Comparison of ENCODE assay signal across 17 cellular contexts in genomic region chr3:123161167-123161566, GRCh38. TPM values are rescaled to one million over a fixed set of nuclear protein-coding genes. Genes with fewer than 3 reads are reported as not detected.
DNase-seq lines count a peak whose midpoint lies in the region; ATAC-seq, FAIRE-seq and TF ChIP-seq lines count a peak whose summit lies in the region.
"Had no signal": no experiment of that assay in that cellular context is flagged by ENCODE, and none has a peak within 500 bp of the region (broad histone marks: within the 10 kb centered on the region; RNA-seq: fewer than 3 reads in every experiment).

No MANE protein-coding gene starts in this region.

- DNase-seq in ELF-1 (ENCODE audit: low read depth, low spot score): peak; percentile 40
- DNase-seq in KBM-7: peak; percentile 15
- DNase-seq in K562 (ENCODE audit: extremely low read depth in 1 of 4, low spot score in 3 of 4): no peak
- peak; percentile 67 for DNase-seq in iPS-NIHi7 (ENCODE audit: extremely low spot score)
- DNase-seq in Caco-2: no peak
- no peak for DNase-seq in 8988T
- DNase-seq in natural killer cell treated with Interleukin-12 subunit alpha and Interleukin-12 subunit beta and Interleukin-15 and Interleukin-18, amount 100 ng/mL, for 72 hours (ENCODE audit: low spot score): no peak
- DNase-seq: activated naive CD8-positive, alpha-beta T cell treated with anti-CD3 and anti-CD28 coated beads, Interleukin-2, amount 50 U/mL, for 24 hours; body of pancreas; EL; islet precursor cell; Karpas-422; mucosa of descending colon; NCI-H1092; small intestine; stimulated activated naive CD4-positive, alpha-beta T cell had no signal

- no peak overlapping the region for H3K4me3 Mint-ChIP-seq in Caco-2 (ENCODE audit: unreplicated experiment)
- H3K4me3 Mint-ChIP-seq in natural killer cell treated with Interleukin-12 subunit alpha and Interleukin-12 subunit beta and Interleukin-15 and Interleukin-18, amount 100 ng/mL, for 72 hours: no peak overlapping the region
- H3K4me3 Mint-ChIP-seq: activated naive CD8-positive, alpha-beta T cell treated with anti-CD3 and anti-CD28 coated beads, Interleukin-2, amount 50 U/mL, for 24 hours; activated T-helper 17 cell treated with anti-CD3 and anti-CD28 coated beads, Interleukin-2, amount 50 U/mL, for 72 hours had no signal

- no peak; a peak in 1 of 6 replicates for TF ChIP-seq CTCF in K562 (IDR thresholded peaks at IDR 0.05 in 2 of 3, conservative IDR thresholded peaks at IDR 0.05 in 1 of 3; ENCODE audit: insufficient read depth in 2 of 3, low read depth in 1 of 3, low read length in 3 of 3)
- TF ChIP-seq CTCF in Caco-2 (IDR thresholded peaks at IDR 0.05; ENCODE audit: insufficient read depth in 1 of 2, low read depth in 1 of 2, low read length in 1 of 2, severe bottlenecking in 1 of 2, unreplicated experiment in 1 of 2): no peak

- no peaks in the 10 kb centered on the region for H3K27me3 Mint-ChIP-seq in Caco-2 (ENCODE audit: insufficient read depth, unreplicated experiment)
- H3K27me3 Mint-ChIP-seq in natural killer cell treated with Interleukin-12 subunit alpha and Interleukin-12 subunit beta and Interleukin-15 and Interleukin-18, amount 100 ng/mL, for 72 hours: no peaks in the 10 kb centered on the region
- H3K27me3 Mint-ChIP-seq: activated naive CD8-positive, alpha-beta T cell treated with anti-CD3 and anti-CD28 coated beads, Interleukin-2, amount 50 U/mL, for 24 hours; activated T-helper 17 cell treated with anti-CD3 and anti-CD28 coated beads, Interleukin-2, amount 50 U/mL, for 72 hours had no signal

- H3K79me2 ChIP-seq in K562 (ENCODE audit: control insufficient read depth, insufficient read depth, low read length): no peaks in the 10 kb centered on the region

- no TSS peak for BruUV-seq in K562 (replicated peaks; lab: Mats Ljungman, UMichigan)
- BruUV-seq in Caco-2 (replicated peaks; lab: Mats Ljungman, UMichigan): no TSS peak

- no peak overlapping the region for H3K4me2 ChIP-seq in K562 (ENCODE audit: insufficient read depth, low read length)

- H3K4me1 ChIP-seq in K562 (replicated peaks in 1 of 2; ENCODE audit: control insufficient read depth in 2 of 2, insufficient read depth in 2 of 2, low read length in 2 of 2) (no peaks in the 10 kb centered on the region), Caco-2 (no peaks in the 10 kb centered on the region)

- H2AFZ ChIP-seq in K562 (ENCODE audit: low read depth, low read length): no peak overlapping the region

- H4K20me1 ChIP-seq in K562 (replicated peaks; ENCODE audit: control insufficient read depth, insufficient read depth, low read length): no peaks in the 10 kb centered on the region

- no peaks in the 10 kb centered on the region for H3K4me1 Mint-ChIP-seq in Caco-2 (ENCODE audit: low read depth, unreplicated experiment)
- no peaks in the 10 kb centered on the region for H3K4me1 Mint-ChIP-seq in natural killer cell treated with Interleukin-12 subunit alpha and Interleukin-12 subunit beta and Interleukin-15 and Interleukin-18, amount 100 ng/mL, for 72 hours (ENCODE audit: low read depth in 2 of 2)
- H3K4me1 Mint-ChIP-seq: activated naive CD8-positive, alpha-beta T cell treated with anti-CD3 and anti-CD28 coated beads, Interleukin-2, amount 50 U/mL, for 24 hours had no signal

- no peaks in the 10 kb centered on the region for H3K9me3 Mint-ChIP-seq in Caco-2 (ENCODE audit: unreplicated experiment)
- no peaks in the 10 kb centered on the region for H3K9me3 Mint-ChIP-seq in natural killer cell treated with Interleukin-12 subunit alpha and Interleukin-12 subunit beta and Interleukin-15 and Interleukin-18, amount 100 ng/mL, for 72 hours

- CTCF ChIA-PET in K562 (lab: Yijun Ruan, JAX; ENCODE audit: low intra/inter-chr PET ratio) (no interaction called here), Caco-2 (lab: Charles Lee) (no interaction called here)

- no peak overlapping the region for H3K27ac ChIP-seq in K562 (ENCODE audit: extremely low read depth, low read depth, low read length)

- no peak overlapping the region for H3K4me3 ChIP-seq in K562
- H3K4me3 ChIP-seq in Caco-2 (ENCODE audit: low read depth, low read length): no peak overlapping the region
- H3K4me3 ChIP-seq: body of pancreas, mucosa of descending colon had no signal

- H3K27me3 ChIP-seq in K562 (ENCODE audit: control insufficient read depth in 2 of 2, insufficient read depth in 2 of 2, low read length in 2 of 2) (no peaks in the 10 kb centered on the region), Caco-2 (replicated peaks; ENCODE audit: control insufficient read depth, insufficient read depth, low read length) (no peaks in the 10 kb centered on the region)
- H3K27me3 ChIP-seq: body of pancreas had no signal

- H3K36me3 Mint-ChIP-seq in Caco-2 (ENCODE audit: insufficient read depth, unreplicated experiment): peaks cover 62% of the 10 kb centered on the region
- H3K36me3 Mint-ChIP-seq in natural killer cell treated with Interleukin-12 subunit alpha and Interleukin-12 subunit beta and Interleukin-15 and Interleukin-18, amount 100 ng/mL, for 72 hours: peaks cover 7% of the 10 kb centered on the region

- no peak for TF ChIP-seq EP300 in K562 (IDR thresholded peaks at IDR 0.05; ENCODE audit: low read length)

- H3K9me3 ChIP-seq in K562 (replicated peaks; ENCODE audit: control insufficient read depth, insufficient read depth, low read depth, low read length): no peaks in the 10 kb centered on the region
- H3K9me3 ChIP-seq in Caco-2: no peaks in the 10 kb centered on the region
- H3K9me3 ChIP-seq: body of pancreas, mucosa of descending colon had no signal

- POLR2A ChIA-PET in K562 (lab: Yijun Ruan, JAX) (no interaction called here), Caco-2 (lab: Charles Lee) (no interaction called here)

- ATAC-seq in K562: peak; percentile 42; the same call in 2 of the 3 replicates
- no peak for ATAC-seq in natural killer cell treated with Interleukin-12 subunit alpha and Interleukin-12 subunit beta and Interleukin-15 and Interleukin-18, amount 100 ng/mL, for 72 hours
- ATAC-seq: activated naive CD8-positive, alpha-beta T cell treated with anti-CD3 and anti-CD28 coated beads, Interleukin-2, amount 50 U/mL, for 24 hours; activated T-helper 17 cell treated with anti-CD3 and anti-CD28 coated beads, Interleukin-2, amount 50 U/mL, for 72 hours; body of pancreas; mucosa of descending colon had no signal

- FAIRE-seq in K562 (lab: Jason Lieb, UNC): no peak
- FAIRE-seq: small intestine had no signal

- peaks cover 66% of the 10 kb centered on the region; the same call in 2 of the 3 replicates for H3K36me3 ChIP-seq in K562 (ENCODE audit: control insufficient read depth, insufficient read depth, low read length)
- H3K36me3 ChIP-seq in Caco-2 (ENCODE audit: control insufficient read depth, insufficient read depth, low read length): no peaks in the 10 kb centered on the region; the same call in 1 of the 2 replicates

- intact Hi-C loops in K562 (cut with micrococcal nuclease) (no loop called here), Caco-2 (cut with micrococcal nuclease; ENCODE audit: unreplicated experiment) (no loop called here)

- H3K9ac ChIP-seq in K562 (ENCODE audit: insufficient read depth in 1 of 2, low read depth in 2 of 2, low read length in 2 of 2): no peak overlapping the region; a peak in 1 of 4 replicates

- TF ChIP-seq RAD21 in K562 (CRISPR knock-in tag; conservative IDR thresholded peaks at IDR 0.05 in 1 of 2, IDR thresholded peaks at IDR 0.05 in 1 of 2): no peak

- 95% methylated on average over 2 of the region's 7 CpGs for WGBS in K562 (ENCODE audit: insufficient coverage, low coverage, missing lambda C conversion rate)

- no peak overlapping the region for H3K27ac Mint-ChIP-seq in Caco-2 (ENCODE audit: unreplicated experiment)
- no peak overlapping the region for H3K27ac Mint-ChIP-seq in natural killer cell treated with Interleukin-12 subunit alpha and Interleukin-12 subunit beta and Interleukin-15 and Interleukin-18, amount 100 ng/mL, for 72 hours
- H3K27ac Mint-ChIP-seq: activated naive CD8-positive, alpha-beta T cell treated with anti-CD3 and anti-CD28 coated beads, Interleukin-2, amount 50 U/mL, for 24 hours; activated T-helper 17 cell treated with anti-CD3 and anti-CD28 coated beads, Interleukin-2, amount 50 U/mL, for 72 hours had no signal

- no peak for TF ChIP-seq POLR2A in K562 (conservative IDR thresholded peaks at IDR 0.05)

- H3K9me1 ChIP-seq in K562 (ENCODE audit: control insufficient read depth, insufficient read depth, low read length): no peaks in the 10 kb centered on the region

- in situ Hi-C loops in KBM-7 (cut with MboI; ENCODE audit: low pct_unique_long_range_greater_than_20kb, low sequenced_read_pairs): no loop called here
- in situ Hi-C loops in K562 (cut with MboI): no loop called here

RNA-seq across cellular contexts. Expression of gene SEC22A, which starts 40.6 kb away (rescaled TPM):
- total RNA-seq in K562 (2011; cell fraction: chromatin; rRNA removed; ENCODE audit: low replicate concordance): 18.1 and 37.0 TPM in 2 replicates
- total RNA-seq in K562 (2011; cell fraction: nucleolus; rRNA removed): 14.5 and 21.4 TPM in 2 replicates
- 20.3 and 24.5 TPM in 2 replicates for total RNA-seq in K562 (2011; cell fraction: nucleoplasm; rRNA removed)
- total RNA-seq in K562 (2014; rRNA removed) (9.5 and 13.3 TPM in 2 replicates), K562 (2014; rRNA removed; fragmentation: Illumina TruSeq; extraction: Trizol) (20.5 and 24.9 TPM in 2 replicates), K562 (2015; rRNA removed; fragmentation: Illumina TruSeq; extraction: Trizol) (18.5 and 19.5 TPM in 2 replicates), K562 (2021) (7.9 and 13.5 TPM in 2 replicates), Caco-2 (2022) (12.5 and 17.7 TPM in 2 replicates)
- polyA plus RNA-seq in K562 (2011; rRNA removed) (26.6 and 32.3 TPM in 2 replicates), K562 (2014; fragmentation: Illumina TruSeq; extraction: Trizol) (20.0 and 24.1 TPM in 2 replicates), K562 (2014; fragmentation: Nextera tagmentation; extraction: Ambion mirVana) (10 to 100 TPM; 35.7 to 44.5 TPM), K562 (2014; rRNA removed) (13.5 and 18.6 TPM in 2 replicates)
- polyA plus RNA-seq in K562 (2011; cell fraction: cytosol; rRNA removed): 15.2 and 28.5 TPM in 2 replicates
- 14.0 and 25.8 TPM in 2 replicates for polyA plus RNA-seq in K562 (2011; cell fraction: nucleus; rRNA removed)
- polyA plus RNA-seq in K562 (2012): 11.0 and 14.3 TPM in 2 replicates
- 15.8 and 20.5 TPM in 2 replicates for polyA minus RNA-seq in K562 (2011; rRNA and poly(A)+ RNA removed)
- 4.4 and 9.3 TPM in 2 replicates for polyA minus RNA-seq in K562 (2011; cell fraction: cytosol; rRNA and poly(A)+ RNA removed)
- 10.4 and 15.9 TPM in 2 replicates for polyA minus RNA-seq in K562 (2011; cell fraction: nucleus; rRNA and poly(A)+ RNA removed)
- total RNA-seq in natural killer cell treated with Interleukin-12 subunit alpha and Interleukin-12 subunit beta and Interleukin-15 and Interleukin-18, amount 100 ng/mL, for 72 hours: 10 to 100 TPM; 18.8 to 19.0 TPM

Comparison
In these comparisons a context has a peak if more than half of its experiments do, and no peak if none do; other contexts are left out.
1. DNase-seq: peak in ELF-1 (single experiment), KBM-7 (single experiment) and iPS-NIHi7 (single experiment); none in K562 (0 of 4), Caco-2 (0 of 2), 8988T (single experiment) and natural killer cell treated with Interleukin-12 subunit alpha and Interleukin-12 subunit beta and Interleukin-15 and Interleukin-18, amount 100 ng/mL, for 72 hours (single experiment).